Comparison of ENCODE assay signal across 23 cellular contexts in genomic region chr2:191701696-191702095, GRCh38. TPM values are rescaled to one million over a fixed set of nuclear protein-coding genes. Genes with fewer than 3 reads are reported as not detected.
A peak's percentile ranks its signal among the peaks of the same experiment; 100 is the strongest.
DNase-seq lines count a peak whose midpoint lies in the region; ATAC-seq and TF ChIP-seq lines count a peak whose summit lies in the region.
"Had no signal": no experiment of that assay in that cellular context is flagged by ENCODE, and none has a peak within 500 bp of the region (broad histone marks: within the 10 kb centered on the region; RNA-seq: fewer than 3 reads in every experiment).

No MANE protein-coding gene starts in this region.

- H3K27ac Mint-ChIP-seq in mesothelial cell of epicardium, result peak overlapping the region; percentile 10
- H3K27ac Mint-ChIP-seq: activated CD8-positive, alpha-beta memory T cell treated with anti-CD3 and anti-CD28 coated beads, Interleukin-2, amount 10 ng/mL, durations not matched to agents 7 days and 5 days; activated naive CD8-positive, alpha-beta T cell treated with anti-CD3 and anti-CD28 coated beads, Interleukin-2, amount 10 ng/mL, durations not matched to agents 7 days and 5 days; activated T-helper 2 cell treated with anti-CD3 and anti-CD28 coated beads, Interferon-gamma antibody, Interleukin-2, Interleukin-4, amounts not matched to agents 10 μg/mL and 5 μg/mL and 100 μg/mL, durations not matched to agents 14 hours and 24 hours and 36 hours had no signal

- no peak for TF ChIP-seq CTCF in mesothelial cell of epicardium (IDR thresholded peaks at IDR 0.05; ENCODE audit: unreplicated experiment)

- H3K9me3 Mint-ChIP-seq in mesothelial cell of epicardium, result peaks cover 17% of the 10 kb centered on the region
- H3K9me3 Mint-ChIP-seq: activated T-helper 2 cell treated with anti-CD3 and anti-CD28 coated beads, Interferon-gamma antibody, Interleukin-2, Interleukin-4, amounts not matched to agents 10 μg/mL and 5 μg/mL and 100 μg/mL, durations not matched to agents 14 hours and 24 hours and 36 hours; natural killer cell had no signal

- peak; percentile 58 for DNase-seq in NCI-H1105 treated with DMSO at 0.1 percent for 48 hours (lab: John Stamatoyannopoulos, UW)
- no peak for DNase-seq in NCI-H1105 (lab: John Stamatoyannopoulos, UW)
- DNase-seq in NCI-H2227 (lab: John Stamatoyannopoulos, UW; ENCODE audit: unreplicated experiment), result peak; percentile 57
- peak; percentile 13 for DNase-seq in SK-N-DZ (ENCODE audit: low spot score)
- no peak for DNase-seq in mesothelial cell of epicardium (ENCODE audit: low spot score in 2 of 2, unreplicated experiment in 2 of 2)
- DNase-seq in T-helper 1 cell, result no peak
- no peak for DNase-seq in KG1 (lab: John Stamatoyannopoulos, UW)
- DNase-seq: 8988T; activated CD4-positive, alpha-beta T cell treated with anti-CD3 and anti-CD28 coated beads for 4 hours; activated CD8-positive, alpha-beta memory T cell treated with anti-CD3 and anti-CD28 coated beads, Interleukin-2, amount 10 ng/mL, durations not matched to agents 7 days and 5 days; activated naive CD8-positive, alpha-beta T cell treated with anti-CD3 and anti-CD28 coated beads, Interleukin-2, amount 10 ng/mL, durations not matched to agents 7 days and 5 days; BE2C; Caco-2; effector CD4-positive, alpha-beta T cell; head of caudate nucleus; IMR-90; left cardiac atrium; natural killer cell; NCI-H1694; right lobe of liver; uterus had no signal

- H3K4me1 Mint-ChIP-seq in mesothelial cell of epicardium, result peaks cover 14% of the 10 kb centered on the region
- H3K4me1 Mint-ChIP-seq: natural killer cell had no signal

- H3K4me3 Mint-ChIP-seq in mesothelial cell of epicardium, result no peak overlapping the region
- H3K4me3 Mint-ChIP-seq: activated CD8-positive, alpha-beta memory T cell treated with anti-CD3 and anti-CD28 coated beads, Interleukin-2, amount 10 ng/mL, durations not matched to agents 7 days and 5 days; activated naive CD8-positive, alpha-beta T cell treated with anti-CD3 and anti-CD28 coated beads, Interleukin-2, amount 10 ng/mL, durations not matched to agents 7 days and 5 days; natural killer cell had no signal

- ATAC-seq in GM19395 (IDR thresholded peaks at IDR 0.05; ENCODE audit: unreplicated experiment), result no peak
- ATAC-seq: activated CD8-positive, alpha-beta memory T cell treated with anti-CD3 and anti-CD28 coated beads, Interleukin-2, amount 10 ng/mL, durations not matched to agents 7 days and 5 days; natural killer cell; right lobe of liver had no signal

- H3K36me3 Mint-ChIP-seq in mesothelial cell of epicardium, result no peaks in the 10 kb centered on the region
- H3K36me3 Mint-ChIP-seq: natural killer cell had no signal

- H3K27me3 Mint-ChIP-seq in mesothelial cell of epicardium (ENCODE audit: low read depth), result no peaks in the 10 kb centered on the region
- H3K27me3 Mint-ChIP-seq: activated CD8-positive, alpha-beta memory T cell treated with anti-CD3 and anti-CD28 coated beads, Interleukin-2, amount 10 ng/mL, durations not matched to agents 7 days and 5 days had no signal

RNA-seq across cellular contexts. Expression of gene NABP1, which starts 23.8 kb away (rescaled TPM):
- polyA plus RNA-seq in SK-N-DZ (2014; cell fraction: cytosol; rRNA removed), result 1.0 and 2.0 TPM in 2 replicates
- polyA plus RNA-seq in SK-N-DZ (2014; cell fraction: nucleus; rRNA removed), result 5.0 and 6.6 TPM in 2 replicates
- 13.5 to 15.6 TPM (median 15.4 TPM) in 3 replicates for total RNA-seq in mesothelial cell of epicardium

Comparison
In these comparisons a context has a peak if more than half of its experiments do, and no peak if none do; other contexts are left out.
1. DNase-seq: peak in NCI-H1105 treated with DMSO at 0.1 percent for 48 hours (single experiment), NCI-H2227 (single experiment) and SK-N-DZ (single experiment); none in NCI-H1105 (single experiment), mesothelial cell of epicardium (0 of 2), T-helper 1 cell (0 of 5) and KG1 (single experiment).